Comparison of ENCODE assay signal across 13 cellular contexts in the genomic region with DNA sequence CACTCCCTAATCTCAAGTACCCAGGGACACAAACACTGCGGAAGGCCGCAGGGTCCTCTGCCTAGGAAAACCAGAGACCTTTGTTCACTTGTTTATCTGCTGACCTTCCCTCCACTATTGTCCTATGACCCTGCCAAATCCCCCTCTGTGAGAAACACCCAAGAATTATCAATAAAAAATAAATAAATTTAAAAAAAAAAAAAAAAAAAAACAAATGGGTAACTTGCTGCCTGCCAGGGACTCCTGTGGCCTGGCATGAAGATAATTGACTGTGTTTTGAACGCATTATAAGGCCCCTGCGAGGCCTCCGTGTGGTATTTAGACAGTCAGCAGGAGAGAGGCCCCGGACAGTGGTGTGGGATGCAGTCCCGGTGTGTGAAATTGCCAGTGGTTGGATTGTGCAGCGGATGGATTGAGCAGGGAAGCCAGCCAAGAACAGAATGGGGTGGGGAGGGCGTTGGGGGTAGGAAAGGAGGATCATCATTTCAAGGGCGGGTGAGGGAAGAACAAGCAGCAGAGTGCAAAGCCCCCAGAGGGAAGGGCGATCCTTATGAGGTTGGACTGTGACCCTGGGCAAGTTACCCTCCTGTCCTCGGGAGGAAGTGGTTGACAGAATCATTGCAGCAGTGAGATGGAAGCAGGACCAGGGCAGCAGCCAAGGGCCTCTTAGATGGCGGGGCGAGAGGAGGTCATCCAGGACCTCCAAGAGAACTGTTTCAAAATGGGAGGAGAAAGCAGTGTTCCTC. TPM values are rescaled to one million over a fixed set of nuclear protein-coding genes. Genes with fewer than 3 reads are reported as not detected.
A peak's percentile ranks its signal among the peaks of the same experiment; 100 is the strongest.
DNase-seq lines count a peak whose midpoint lies in the region; TF ChIP-seq lines count a peak whose summit lies in the region.
"Had no signal": no experiment of that assay in that cellular context is flagged by ENCODE, and none has a peak within 500 bp of the region (broad histone marks: within the 10 kb centered on the region; RNA-seq: fewer than 3 reads in every experiment).

No MANE protein-coding gene starts in this region.

- H3K27ac Mint-ChIP-seq in nephron = peak overlapping the region; percentile 79 to 88 (median 86)
- H3K27ac Mint-ChIP-seq: dendritic cell treated with granulocyte-macrophage colony-stimulating factor and Interleukin-4, amounts not matched to agents 40 ng/mL and 50 ng/mL, for 4 days; GM23338 had no signal

- H3K9me3 Mint-ChIP-seq in nephron = peaks cover 11% of the 10 kb centered on the region
- H3K9me3 Mint-ChIP-seq: dendritic cell treated with granulocyte-macrophage colony-stimulating factor and Interleukin-4, amounts not matched to agents 40 ng/mL and 50 ng/mL, for 4 days had no signal

- no peak for TF ChIP-seq CTCF in AG10803 (conservative IDR thresholded peaks at IDR 0.05; ENCODE audit: low read length)
- TF ChIP-seq CTCF in nephron (IDR thresholded peaks at IDR 0.05; ENCODE audit: unreplicated experiment in 3 of 3) = no peak
- TF ChIP-seq CTCF in adrenal gland (IDR thresholded peaks at IDR 0.05) = no peak
- TF ChIP-seq CTCF in SK-N-SH (IDR thresholded peaks at IDR 0.05) = no peak

- H3K27ac ChIP-seq in adrenal gland = peak overlapping the region in 1 of 5 donors; percentile 13
- no peak overlapping the region for H3K27ac ChIP-seq in SK-N-SH (ENCODE audit: low read depth in 2 of 2, low read length in 1 of 2)
- H3K27ac ChIP-seq: pancreas, SJCRH30 had no signal

- intact Hi-C loops in adrenal gland (cut with DNase I) = no loop called here

- no peaks in the 10 kb centered on the region for H3K27me3 Mint-ChIP-seq in nephron (ENCODE audit: low read depth)

- H3K27me3 ChIP-seq in adrenal gland (no peaks in the 10 kb centered on the region), SK-N-SH (ENCODE audit: insufficient read depth) (no peaks in the 10 kb centered on the region)
- H3K27me3 ChIP-seq: pancreas, SJCRH30 had no signal

- no peak overlapping the region for H3K9ac ChIP-seq in SK-N-SH

- no peaks in the 10 kb centered on the region for H3K36me3 ChIP-seq in adrenal gland (replicated peaks in 1 of 2)
- H3K36me3 ChIP-seq in SK-N-SH (replicated peaks in 1 of 2; ENCODE audit: control insufficient read depth in 1 of 2, insufficient read depth in 2 of 2, low read length in 1 of 2) = no peaks in the 10 kb centered on the region
- H3K36me3 ChIP-seq: pancreas had no signal

- POLR2A ChIA-PET in SK-N-SH (lab: Yijun Ruan, JAX) = no interaction called here

- H2AFZ ChIP-seq in SK-N-SH (ENCODE audit: low read depth) = no peak overlapping the region
- H2AFZ ChIP-seq: GM23338 had no signal

- H3K36me3 Mint-ChIP-seq in nephron (ENCODE audit: low read depth) = peaks cover 41% of the 10 kb centered on the region

- peak; percentile 75 for DNase-seq in AG10803 (ENCODE audit: low read depth)
- DNase-seq in LHCN-M2 (ENCODE audit: low read depth) = peak; percentile 66
- peak; percentile 64 for DNase-seq in epidermal melanocyte (ENCODE audit: insufficient read length, low spot score)
- no peak for DNase-seq in hippocampal formation (lab: John Stamatoyannopoulos, UW)
- no peak for DNase-seq in adrenal gland
- no peak for DNase-seq in SK-N-SH
- no peak for DNase-seq in NCI-H2029 (lab: John Stamatoyannopoulos, UW)
- DNase-seq: NCI-H1105, pancreas, SJCRH30 had no signal

- CTCF ChIA-PET in SK-N-SH (lab: Yijun Ruan, JAX) = no interaction called here

- TF ChIP-seq EP300 in SK-N-SH (IDR thresholded peaks at IDR 0.05; ENCODE audit: borderline replicate concordance in 1 of 2, low read depth in 1 of 2, low read length in 1 of 2) = no peak

- H3K4me3 ChIP-seq in AG10803 (ENCODE audit: low read length) = no peak overlapping the region
- no peak overlapping the region for H3K4me3 ChIP-seq in adrenal gland
- H3K4me3 ChIP-seq in SK-N-SH (ENCODE audit: low read depth in 2 of 2, low read length in 1 of 2) = no peak overlapping the region
- H3K4me3 ChIP-seq: GM23338, pancreas, SJCRH30 had no signal

- H3K4me1 ChIP-seq in adrenal gland (replicated peaks in 1 of 2) = peaks cover 0 to 5% of the 10 kb centered on the region in 2 donors
- peaks cover 3 to 6% of the 10 kb centered on the region in 2 experiments; a peak in 2 of 4 replicates for H3K4me1 ChIP-seq in SK-N-SH (ENCODE audit: control insufficient read depth in 1 of 2, insufficient read depth in 2 of 2, low read depth in 1 of 2, low read length in 1 of 2)
- H3K4me1 ChIP-seq: pancreas, SJCRH30 had no signal

- peaks cover 20% of the 10 kb centered on the region for H3K4me1 Mint-ChIP-seq in nephron
- H3K4me1 Mint-ChIP-seq: GM23338 had no signal

- WGBS in adrenal gland, 4 donors = 58 to 75% (median 70%) methylated on average over 12 of the region's 14 CpGs
- 92% methylated on average over 12 of the region's 14 CpGs for WGBS in SK-N-SH (ENCODE audit: low lambda C conversion rate)

- peaks cover 7% of the 10 kb centered on the region for H3F3A ChIP-seq in SK-N-SH (replicated peaks; ENCODE audit: insufficient read depth)

- H3K4me3 Mint-ChIP-seq in nephron = peak overlapping the region in 2 of 3 experiments; percentile 3 to 22
- H3K4me3 Mint-ChIP-seq: dendritic cell treated with granulocyte-macrophage colony-stimulating factor and Interleukin-4, amounts not matched to agents 40 ng/mL and 50 ng/mL, for 4 days; GM23338 had no signal

- no peaks in the 10 kb centered on the region for H3K9me2 ChIP-seq in SK-N-SH

- H3K9me3 ChIP-seq in adrenal gland (replicated peaks in 1 of 3) (no peaks in the 10 kb centered on the region), SK-N-SH (no peaks in the 10 kb centered on the region)
- H3K9me3 ChIP-seq: pancreas, SJCRH30 had no signal

- TF ChIP-seq POLR2A in adrenal gland (IDR thresholded peaks at IDR 0.05) = no peak

- no peaks in the 10 kb centered on the region for H4K20me1 ChIP-seq in SK-N-SH (ENCODE audit: insufficient read depth)

- H3K4me2 ChIP-seq in SK-N-SH = no peak overlapping the region
- H3K4me2 ChIP-seq: GM23338 had no signal

- no peak for TF ChIP-seq RAD21 in SK-N-SH (IDR thresholded peaks at IDR 0.05; ENCODE audit: low read length)

- peaks cover 26% of the 10 kb centered on the region for H3K79me2 ChIP-seq in SK-N-SH (ENCODE audit: insufficient read depth)

TF ChIP-seq in SK-N-SH, 30 proteins besides CTCF, POLR2A, EP300 and RAD21 (continues in another document):
- TF ChIP-seq RFX5 (IDR thresholded peaks at IDR 0.05; ENCODE audit: low read length) (no peak), NRF1 (IDR thresholded peaks at IDR 0.05; ENCODE audit: low read depth, low read length) (no peak), GABPA (IDR thresholded peaks at IDR 0.05; ENCODE audit: low read depth) (no peak), MEF2A (IDR thresholded peaks at IDR 0.05; ENCODE audit: borderline replicate concordance, low read depth) (no peak), NFIC (IDR thresholded peaks at IDR 0.05; ENCODE audit: borderline replicate concordance) (no peak), SMC3 (IDR thresholded peaks at IDR 0.05; ENCODE audit: low read depth, low read length) (no peak), MXI1 (IDR thresholded peaks at IDR 0.05; ENCODE audit: low read depth, low read length) (no peak), FOXJ3 (CRISPR knock-in tag; IDR thresholded peaks at IDR 0.05) (no peak), POLR2AphosphoS5 (IDR thresholded peaks at IDR 0.05; ENCODE audit: low read depth, low read length) (no peak), ELF1 (IDR thresholded peaks at IDR 0.05) (no peak), TCF12 (IDR thresholded peaks at IDR 0.05) (no peak)
- TF ChIP-seq, protein P1, sequence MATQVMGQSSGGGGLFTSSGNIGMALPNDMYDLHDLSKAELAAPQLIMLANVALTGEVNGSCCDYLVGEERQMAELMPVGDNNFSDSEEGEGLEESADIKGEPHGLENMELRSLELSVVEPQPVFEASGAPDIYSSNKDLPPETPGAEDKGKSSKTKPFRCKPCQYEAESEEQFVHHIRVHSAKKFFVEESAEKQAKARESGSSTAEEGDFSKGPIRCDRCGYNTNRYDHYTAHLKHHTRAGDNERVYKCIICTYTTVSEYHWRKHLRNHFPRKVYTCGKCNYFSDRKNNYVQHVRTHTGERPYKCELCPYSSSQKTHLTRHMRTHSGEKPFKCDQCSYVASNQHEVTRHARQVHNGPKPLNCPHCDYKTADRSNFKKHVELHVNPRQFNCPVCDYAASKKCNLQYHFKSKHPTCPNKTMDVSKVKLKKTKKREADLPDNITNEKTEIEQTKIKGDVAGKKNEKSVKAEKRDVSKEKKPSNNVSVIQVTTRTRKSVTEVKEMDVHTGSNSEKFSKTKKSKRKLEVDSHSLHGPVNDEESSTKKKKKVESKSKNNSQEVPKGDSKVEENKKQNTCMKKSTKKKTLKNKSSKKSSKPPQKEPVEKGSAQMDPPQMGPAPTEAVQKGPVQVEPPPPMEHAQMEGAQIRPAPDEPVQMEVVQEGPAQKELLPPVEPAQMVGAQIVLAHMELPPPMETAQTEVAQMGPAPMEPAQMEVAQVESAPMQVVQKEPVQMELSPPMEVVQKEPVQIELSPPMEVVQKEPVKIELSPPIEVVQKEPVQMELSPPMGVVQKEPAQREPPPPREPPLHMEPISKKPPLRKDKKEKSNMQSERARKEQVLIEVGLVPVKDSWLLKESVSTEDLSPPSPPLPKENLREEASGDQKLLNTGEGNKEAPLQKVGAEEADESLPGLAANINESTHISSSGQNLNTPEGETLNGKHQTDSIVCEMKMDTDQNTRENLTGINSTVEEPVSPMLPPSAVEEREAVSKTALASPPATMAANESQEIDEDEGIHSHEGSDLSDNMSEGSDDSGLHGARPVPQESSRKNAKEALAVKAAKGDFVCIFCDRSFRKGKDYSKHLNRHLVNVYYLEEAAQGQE (IDR thresholded peaks at IDR 0.05; ENCODE audit: low read depth, low read length) = no peak
- TF ChIP-seq, protein P2, sequence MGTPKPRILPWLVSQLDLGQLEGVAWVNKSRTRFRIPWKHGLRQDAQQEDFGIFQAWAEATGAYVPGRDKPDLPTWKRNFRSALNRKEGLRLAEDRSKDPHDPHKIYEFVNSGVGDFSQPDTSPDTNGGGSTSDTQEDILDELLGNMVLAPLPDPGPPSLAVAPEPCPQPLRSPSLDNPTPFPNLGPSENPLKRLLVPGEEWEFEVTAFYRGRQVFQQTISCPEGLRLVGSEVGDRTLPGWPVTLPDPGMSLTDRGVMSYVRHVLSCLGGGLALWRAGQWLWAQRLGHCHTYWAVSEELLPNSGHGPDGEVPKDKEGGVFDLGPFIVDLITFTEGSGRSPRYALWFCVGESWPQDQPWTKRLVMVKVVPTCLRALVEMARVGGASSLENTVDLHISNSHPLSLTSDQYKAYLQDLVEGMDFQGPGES (IDR thresholded peaks at IDR 0.05; ENCODE audit: low read depth, low read length) = no peak
- TF ChIP-seq, protein P3, sequence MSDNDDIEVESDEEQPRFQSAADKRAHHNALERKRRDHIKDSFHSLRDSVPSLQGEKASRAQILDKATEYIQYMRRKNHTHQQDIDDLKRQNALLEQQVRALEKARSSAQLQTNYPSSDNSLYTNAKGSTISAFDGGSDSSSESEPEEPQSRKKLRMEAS (IDR thresholded peaks at IDR 0.05; ENCODE audit: low read depth) = no peak

RNA-seq across cellular contexts. Expression of a gene that starts 43.3 kb away (rescaled TPM):
- 9.5 and 11.0 TPM in 2 replicates for total RNA-seq in LHCN-M2 (2014; rRNA removed)
- polyA plus RNA-seq in LHCN-M2 (2012) = 27.6 TPM
- total RNA-seq in adrenal gland = 10 to 100 TPM; 14.9 to 32.9 (median 21.6) TPM
- polyA plus RNA-seq in adrenal gland = 10 to 100 TPM; 15.3 to 39.8 (median 29.5) TPM
- 11.5 and 13.3 TPM in 2 replicates for polyA plus RNA-seq in SK-N-SH (2012; rRNA removed)
- polyA plus RNA-seq in SK-N-SH (2012; cell fraction: cytosol; rRNA removed) = 6.0 and 9.4 TPM in 2 replicates
- polyA plus RNA-seq in SK-N-SH (2012; cell fraction: nucleus; rRNA removed) = 19.3 and 20.2 TPM in 2 replicates

Comparison
In these comparisons a context has a peak if more than half of its experiments do, and no peak if none do; other contexts are left out.
1. DNase-seq: peak in AG10803 (single experiment), LHCN-M2 (single experiment) and epidermal melanocyte (single experiment); none in hippocampal formation (0 of 2), adrenal gland (0 of 7), SK-N-SH (single experiment) and NCI-H2029 (single experiment).